In the genomic region with DNA sequence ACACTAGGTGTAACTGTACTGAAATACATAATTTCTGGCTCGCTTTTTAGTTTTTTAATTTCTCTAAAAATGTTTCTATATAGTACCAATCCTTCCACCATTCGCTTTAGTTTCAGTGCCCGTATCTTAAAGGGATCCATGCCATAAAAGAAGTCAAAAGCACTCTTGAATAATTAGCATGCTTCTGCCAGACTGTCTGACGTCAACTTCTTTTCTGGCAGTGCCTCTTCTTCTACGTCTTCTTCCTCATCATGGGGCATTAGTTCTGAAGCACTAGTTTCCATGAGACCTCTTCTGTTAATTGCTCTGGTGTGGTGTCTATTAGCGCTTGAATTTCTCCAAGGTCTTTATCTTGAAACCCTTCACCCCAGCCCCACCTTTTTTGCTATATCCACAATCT, we compare ENCODE assay signal across 21 cellular contexts.
DNase-seq lines count a peak whose midpoint lies in the region; ATAC-seq, FAIRE-seq and TF ChIP-seq lines count a peak whose summit lies in the region.
"Had no signal": no experiment of that assay in that cellular context is flagged by ENCODE, and none has a peak within 500 bp of the region (broad histone marks: within the 10 kb centered on the region; RNA-seq: fewer than 3 reads in every experiment).

No MANE protein-coding gene starts in this region.

- no peaks in the 10 kb centered on the region for H3K36me3 ChIP-seq in naive thymus-derived CD4-positive, alpha-beta T cell (ENCODE audit: control insufficient read depth in 2 of 3, insufficient read depth in 3 of 3, low read length in 3 of 3)

- CTCF ChIA-PET in CD4-positive, alpha-beta T cell (lab: Charles Lee): no interaction called here
- CTCF ChIA-PET in naive thymus-derived CD4-positive, alpha-beta T cell (lab: Charles Lee): no interaction called here

- TF ChIP-seq POLR2A in H54 (IDR thresholded peaks at IDR 0.05; ENCODE audit: low read depth, low read length): no peak

- POLR2A ChIA-PET in CD4-positive, alpha-beta T cell (lab: Charles Lee): no interaction called here
- POLR2A ChIA-PET in naive thymus-derived CD4-positive, alpha-beta T cell (lab: Charles Lee): interaction anchor here (3.6 kb wide), 1 partner anchor 6 kb away, joined by 22 read pairs; no protein-coding TSS in a partner anchor

- H3K4me1 ChIP-seq in naive thymus-derived CD4-positive, alpha-beta T cell (ENCODE audit: control insufficient read depth in 2 of 2, insufficient read depth in 2 of 2, low read length in 2 of 2): peaks cover 18 to 28% of the 10 kb centered on the region in 2 donors

- H3K9me3 Mint-ChIP-seq in CD4-positive, alpha-beta T cell: no peaks in the 10 kb centered on the region
- H3K9me3 Mint-ChIP-seq in endothelial cell (ENCODE audit: unreplicated experiment): no peaks in the 10 kb centered on the region
- peaks cover 0 to 17% (median 8%) of the 10 kb centered on the region in 11 donors for H3K9me3 Mint-ChIP-seq in naive thymus-derived CD4-positive, alpha-beta T cell
- peaks cover 15% of the 10 kb centered on the region for H3K9me3 Mint-ChIP-seq in activated T-helper 1 cell treated with anti-CD3 and anti-CD28 coated beads, Interleukin-12 subunit alpha, Interleukin-12 subunit beta, Interleukin-2, Interleukin-4 antibody, amounts not matched to agents 30 ng/mL and 10 ng/mL and 1 ng/mL, durations not matched to agents 14 hours and 24 hours and 36 hours
- peaks cover 18% of the 10 kb centered on the region for H3K9me3 Mint-ChIP-seq in progenitor cell of endocrine pancreas (ENCODE audit: low read depth)

- H3K4me1 Mint-ChIP-seq in CD4-positive, alpha-beta T cell (ENCODE audit: low read depth): peaks cover 90% of the 10 kb centered on the region
- H3K4me1 Mint-ChIP-seq in endothelial cell (ENCODE audit: unreplicated experiment) (peaks cover 45% of the 10 kb centered on the region), progenitor cell of endocrine pancreas (ENCODE audit: low read depth) (no peaks in the 10 kb centered on the region)
- H3K4me1 Mint-ChIP-seq in naive thymus-derived CD4-positive, alpha-beta T cell: peaks cover 33 to 94% (median 85%) of the 10 kb centered on the region in 7 donors
- H3K4me1 Mint-ChIP-seq in activated T-helper 1 cell treated with anti-CD3 and anti-CD28 coated beads, Interleukin-12 subunit alpha, Interleukin-12 subunit beta, Interleukin-2, Interleukin-4 antibody, amounts not matched to agents 30 ng/mL and 10 ng/mL and 1 ng/mL, durations not matched to agents 14 hours and 24 hours and 36 hours (ENCODE audit: low read depth): peaks cover 65% of the 10 kb centered on the region

- H3K27me3 ChIP-seq in CD4-positive, alpha-beta T cell (ENCODE audit: control insufficient read depth, insufficient read depth, low read length): no peaks in the 10 kb centered on the region
- no peaks in the 10 kb centered on the region for H3K27me3 ChIP-seq in naive thymus-derived CD4-positive, alpha-beta T cell (ENCODE audit: control insufficient read depth in 2 of 2, insufficient read depth in 2 of 2, low read length in 2 of 2)
- H3K27me3 ChIP-seq: Peyer's patch had no signal

- H3K27ac Mint-ChIP-seq in CD4-positive, alpha-beta T cell: peak overlapping the region; percentile 27
- H3K27ac Mint-ChIP-seq in endothelial cell (ENCODE audit: unreplicated experiment): no peak overlapping the region
- peak overlapping the region in 5 of 9 donors; percentile 6 to 62 (median 28) for H3K27ac Mint-ChIP-seq in naive thymus-derived CD4-positive, alpha-beta T cell
- H3K27ac Mint-ChIP-seq in activated T-helper 1 cell treated with anti-CD3 and anti-CD28 coated beads, Interleukin-12 subunit alpha, Interleukin-12 subunit beta, Interleukin-2, Interleukin-4 antibody, amounts not matched to agents 30 ng/mL and 10 ng/mL and 1 ng/mL, durations not matched to agents 14 hours and 24 hours and 36 hours: no peak overlapping the region
- H3K27ac Mint-ChIP-seq in progenitor cell of endocrine pancreas: no peak overlapping the region

- no peaks in the 10 kb centered on the region for H3K27me3 Mint-ChIP-seq in CD4-positive, alpha-beta T cell
- H3K27me3 Mint-ChIP-seq in endothelial cell (ENCODE audit: unreplicated experiment) (peaks cover 3% of the 10 kb centered on the region), progenitor cell of endocrine pancreas (no peaks in the 10 kb centered on the region)
- peaks cover 0 to 2% (median 0%) of the 10 kb centered on the region in 5 donors for H3K27me3 Mint-ChIP-seq in naive thymus-derived CD4-positive, alpha-beta T cell
- H3K27me3 Mint-ChIP-seq in activated T-helper 1 cell treated with anti-CD3 and anti-CD28 coated beads, Interleukin-12 subunit alpha, Interleukin-12 subunit beta, Interleukin-2, Interleukin-4 antibody, amounts not matched to agents 30 ng/mL and 10 ng/mL and 1 ng/mL, durations not matched to agents 14 hours and 24 hours and 36 hours (ENCODE audit: insufficient read depth): no peaks in the 10 kb centered on the region

- intact Hi-C loops in CD4-positive, alpha-beta T cell (cut with DNase I, micrococcal nuclease): loop anchor here in 1 of 2 experiments (10.0 kb wide), 1 partner anchor 507 kb away; no protein-coding TSS in a partner anchor
- intact Hi-C loops in naive thymus-derived CD4-positive, alpha-beta T cell (cut with micrococcal nuclease): loop anchor here in 1 of 2 donors (2.0 kb wide), 1 partner anchor 15 kb away; no protein-coding TSS in a partner anchor
- intact Hi-C loops in activated T-helper 1 cell treated with anti-CD3 and anti-CD28 coated beads, Interleukin-12 subunit alpha, Interleukin-12 subunit beta, Interleukin-2, Interleukin-4 antibody, amounts not matched to agents 30 ng/mL and 10 ng/mL and 1 ng/mL, durations not matched to agents 14 hours and 24 hours and 36 hours (cut with micrococcal nuclease): loop anchor here (2.0 kb wide), 1 partner anchor 13 kb away; no protein-coding TSS in a partner anchor

- H3K4me3 Mint-ChIP-seq in CD4-positive, alpha-beta T cell: no peak overlapping the region
- H3K4me3 Mint-ChIP-seq in endothelial cell (ENCODE audit: unreplicated experiment) (peak overlapping the region; percentile 47), progenitor cell of endocrine pancreas (ENCODE audit: low read depth) (no peak overlapping the region)
- peak overlapping the region in 1 of 10 donors; percentile 40 for H3K4me3 Mint-ChIP-seq in naive thymus-derived CD4-positive, alpha-beta T cell
- H3K4me3 Mint-ChIP-seq in activated T-helper 1 cell treated with anti-CD3 and anti-CD28 coated beads, Interleukin-12 subunit alpha, Interleukin-12 subunit beta, Interleukin-2, Interleukin-4 antibody, amounts not matched to agents 30 ng/mL and 10 ng/mL and 1 ng/mL, durations not matched to agents 14 hours and 24 hours and 36 hours: no peak overlapping the region

- DNase-seq in CD4-positive, alpha-beta T cell: no peak
- no peak for DNase-seq in H54 (ENCODE audit: insufficient read length, low spot score)
- DNase-seq in endothelial cell (ENCODE audit: low spot score): no peak
- no peak for DNase-seq in naive thymus-derived CD4-positive, alpha-beta T cell
- no peak for DNase-seq in HCEC 1CT
- no peak for DNase-seq in T-helper 1 cell
- DNase-seq in activated T-helper 1 cell treated with anti-CD3 and anti-CD28 coated beads, Interleukin-12 subunit alpha, Interleukin-12 subunit beta, Interleukin-2, Interleukin-4 antibody, amounts not matched to agents 30 ng/mL and 10 ng/mL and 1 ng/mL, durations not matched to agents 14 hours and 24 hours and 36 hours (ENCODE audit: low spot score): no peak
- no peak for DNase-seq in progenitor cell of endocrine pancreas (ENCODE audit: low spot score, unreplicated experiment)
- DNase-seq: GOT3, IMR-90, NCI-H1092 treated with DMSO at 0.1 percent for 48 hours, NCI-H1436 treated with DMSO at 0.1 percent for 48 hours, NCI-H2029 treated with DMSO at 0.1 percent for 48 hours, NCI-H2171 treated with DMSO at 0.1 percent for 48 hours, NCI-H446, NCI-H526, Peyer's patch had no signal

- no peak for TF ChIP-seq CTCF in CD4-positive, alpha-beta T cell (IDR thresholded peaks at IDR 0.05)
- no peak for TF ChIP-seq CTCF in endothelial cell (IDR thresholded peaks at IDR 0.05; ENCODE audit: unreplicated experiment)
- no peak for TF ChIP-seq CTCF in progenitor cell of endocrine pancreas (IDR thresholded peaks at IDR 0.05; ENCODE audit: unreplicated experiment)

- peaks cover 55% of the 10 kb centered on the region for H3K36me3 Mint-ChIP-seq in CD4-positive, alpha-beta T cell (ENCODE audit: low read depth)
- H3K36me3 Mint-ChIP-seq in endothelial cell (ENCODE audit: low read depth, unreplicated experiment) (peaks cover 54% of the 10 kb centered on the region), progenitor cell of endocrine pancreas (ENCODE audit: insufficient read depth) (peaks cover 1% of the 10 kb centered on the region)
- peaks cover 14 to 72% (median 45%) of the 10 kb centered on the region in 5 donors for H3K36me3 Mint-ChIP-seq in naive thymus-derived CD4-positive, alpha-beta T cell
- peaks cover 52% of the 10 kb centered on the region for H3K36me3 Mint-ChIP-seq in activated T-helper 1 cell treated with anti-CD3 and anti-CD28 coated beads, Interleukin-12 subunit alpha, Interleukin-12 subunit beta, Interleukin-2, Interleukin-4 antibody, amounts not matched to agents 30 ng/mL and 10 ng/mL and 1 ng/mL, durations not matched to agents 14 hours and 24 hours and 36 hours (ENCODE audit: low read depth)

- no peaks in the 10 kb centered on the region for H3K9me3 ChIP-seq in CD4-positive, alpha-beta T cell (ENCODE audit: control insufficient read depth, low read length)
- no peaks in the 10 kb centered on the region for H3K9me3 ChIP-seq in naive thymus-derived CD4-positive, alpha-beta T cell (ENCODE audit: control insufficient read depth in 2 of 3, low read length in 3 of 3)
- H3K9me3 ChIP-seq: Peyer's patch had no signal

- FAIRE-seq in H54 (lab: Jason Lieb, UNC): peak; percentile 33
- FAIRE-seq: A204.1, GM12878 had no signal

- no peak overlapping the region for H3K4me3 ChIP-seq in naive thymus-derived CD4-positive, alpha-beta T cell (ENCODE audit: low read length)
- H3K4me3 ChIP-seq: GM12878, Peyer's patch had no signal

- H3K27ac ChIP-seq in CD4-positive, alpha-beta T cell (ENCODE audit: low read depth, low read length): no peak overlapping the region
- H3K27ac ChIP-seq in naive thymus-derived CD4-positive, alpha-beta T cell (ENCODE audit: low read depth, low read length): no peak overlapping the region
- H3K27ac ChIP-seq: C4-2B, KMS-11 had no signal

- no peak for ATAC-seq in CD4-positive, alpha-beta T cell (ENCODE audit: poor library complexity)
- no peak for ATAC-seq in naive thymus-derived CD4-positive, alpha-beta T cell
- ATAC-seq: GM12878 had no signal

Comparison
In these comparisons a context has a peak if more than half of its experiments do, and no peak if none do; other contexts are left out.
1. H3K27ac Mint-ChIP-seq: peak in CD4-positive, alpha-beta T cell (single experiment) and naive thymus-derived CD4-positive, alpha-beta T cell (5 of 9); none in endothelial cell (single experiment), activated T-helper 1 cell treated with anti-CD3 and anti-CD28 coated beads, Interleukin-12 subunit alpha, Interleukin-12 subunit beta, Interleukin-2, Interleukin-4 antibody, amounts not matched to agents 30 ng/mL and 10 ng/mL and 1 ng/mL, durations not matched to agents 14 hours and 24 hours and 36 hours (single experiment) and progenitor cell of endocrine pancreas (single experiment).